ENCODE assay signal across 20 cellular contexts in the genomic region with DNA sequence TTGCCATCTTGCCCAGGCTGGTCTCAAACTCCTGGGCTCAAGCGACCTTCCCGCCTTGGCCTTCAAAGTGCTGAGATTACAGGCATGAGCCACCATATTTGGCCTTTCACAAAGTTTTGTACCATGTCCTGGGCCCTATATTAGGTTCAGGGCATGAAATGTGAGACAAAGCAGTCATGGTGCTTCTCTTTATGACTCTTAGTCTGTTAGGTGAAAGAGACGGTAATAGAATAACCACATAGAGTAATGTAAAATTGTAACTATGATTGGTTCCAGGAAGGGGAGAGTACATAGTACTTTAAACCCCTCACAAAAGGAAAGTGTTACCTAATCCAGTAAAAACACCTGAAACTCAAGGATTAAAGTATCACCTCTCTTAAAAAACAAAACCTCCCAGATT.
DNase-seq lines count a peak whose midpoint lies in the region; ATAC-seq and TF ChIP-seq lines count a peak whose summit lies in the region.
"Had no signal": no experiment of that assay in that cellular context is flagged by ENCODE, and none has a peak within 500 bp of the region (broad histone marks: within the 10 kb centered on the region; RNA-seq: fewer than 3 reads in every experiment).

No MANE protein-coding gene starts in this region.

- no peaks in the 10 kb centered on the region for H4K20me1 ChIP-seq in Karpas-422 (ENCODE audit: insufficient read depth, low read depth, low read length)
- no peaks in the 10 kb centered on the region for H4K20me1 ChIP-seq in neural progenitor cell (ENCODE audit: low read depth)

- H3K36me3 ChIP-seq in effector memory CD4-positive, alpha-beta T cell (ENCODE audit: control insufficient read depth, insufficient read depth, low read length) = no peaks in the 10 kb centered on the region
- H3K36me3 ChIP-seq in Karpas-422 (ENCODE audit: insufficient read depth, low read length) (no peaks in the 10 kb centered on the region), neural progenitor cell (no peaks in the 10 kb centered on the region)

- no peak overlapping the region for H3K4me2 ChIP-seq in Karpas-422 (ENCODE audit: low read depth, low read length, poor library complexity, severe bottlenecking)
- no peak overlapping the region for H3K4me2 ChIP-seq in neural progenitor cell
- H3K4me2 ChIP-seq: A549 had no signal

- peaks cover 12% of the 10 kb centered on the region for H3K4me1 Mint-ChIP-seq in CD14-positive monocyte
- peaks cover 3% of the 10 kb centered on the region for H3K4me1 Mint-ChIP-seq in neural progenitor cell

- no peaks in the 10 kb centered on the region for H3F3A ChIP-seq in neural progenitor cell (ENCODE audit: low read depth)

- H3K4me3 ChIP-seq in effector memory CD4-positive, alpha-beta T cell (ENCODE audit: insufficient read depth, low read depth, low read length, poor library complexity, severe bottlenecking) = no peak overlapping the region
- no peak overlapping the region for H3K4me3 ChIP-seq in Karpas-422 (ENCODE audit: low read length)
- H3K4me3 ChIP-seq in neural progenitor cell = no peak overlapping the region
- H3K4me3 ChIP-seq: A549 had no signal

- H3K27ac ChIP-seq in effector memory CD4-positive, alpha-beta T cell (ENCODE audit: insufficient read depth, low read length, poor library complexity, severe bottlenecking) = no peak overlapping the region
- no peak overlapping the region for H3K27ac ChIP-seq in Karpas-422 (ENCODE audit: low read length)
- H3K27ac ChIP-seq in neural progenitor cell = no peak overlapping the region
- H3K27ac ChIP-seq: A549 had no signal

- H3K9me3 Mint-ChIP-seq in CD14-positive monocyte = no peaks in the 10 kb centered on the region
- H3K9me3 Mint-ChIP-seq in neural progenitor cell = no peaks in the 10 kb centered on the region
- H3K9me3 Mint-ChIP-seq: CD8-positive, alpha-beta T cell had no signal

- H3K79me2 ChIP-seq in Karpas-422 (ENCODE audit: low read length) (no peaks in the 10 kb centered on the region), neural progenitor cell (ENCODE audit: low read depth) (no peaks in the 10 kb centered on the region)

- no peaks in the 10 kb centered on the region; the same call in 1 of the 2 replicates for H3K9me2 ChIP-seq in Karpas-422 (replicated peaks; ENCODE audit: insufficient read depth, low read length)

- intact Hi-C loops in CD14-positive monocyte (cut with micrococcal nuclease) = no loop called here

- peak; percentile 40 for ATAC-seq in GM19452 (IDR thresholded peaks at IDR 0.05; ENCODE audit: unreplicated experiment)
- peak; percentile 48 for ATAC-seq in HG02759 (IDR thresholded peaks at IDR 0.05; ENCODE audit: unreplicated experiment)
- ATAC-seq in HG03432 (IDR thresholded peaks at IDR 0.05; ENCODE audit: unreplicated experiment) = peak; percentile 41
- ATAC-seq: A549; CD8-positive, alpha-beta T cell; HepG2 had no signal

- H3K27me3 Mint-ChIP-seq in CD14-positive monocyte (ENCODE audit: low read depth in 3 of 3) = peaks cover 1 to 5% (median 3%) of the 10 kb centered on the region in 3 donors
- peaks cover 3% of the 10 kb centered on the region for H3K27me3 Mint-ChIP-seq in neural progenitor cell (ENCODE audit: insufficient read depth, low read depth)

- H3K27me3 ChIP-seq in effector memory CD4-positive, alpha-beta T cell (replicated peaks; ENCODE audit: control insufficient read depth, insufficient read depth, low read length, poor library complexity, severe bottlenecking) = no peaks in the 10 kb centered on the region
- H3K27me3 ChIP-seq in Karpas-422 (ENCODE audit: low read length) = no peaks in the 10 kb centered on the region
- no peaks in the 10 kb centered on the region for H3K27me3 ChIP-seq in neural progenitor cell

- TF ChIP-seq CTCF in GM13977 (IDR thresholded peaks at IDR 0.05; ENCODE audit: extremely low read depth, insufficient read depth, missing control alignments) (no peak), CD14-positive monocyte (IDR thresholded peaks at IDR 0.05) (no peak), neural progenitor cell (IDR thresholded peaks at IDR 0.05) (no peak)

- H2AFZ ChIP-seq in Karpas-422 (ENCODE audit: low read length) (no peak overlapping the region), neural progenitor cell (replicated peaks) (no peak overlapping the region)

- in situ Hi-C loops in GM13977 (cut with MboI; ENCODE audit: low pct_unique_long_range_greater_than_20kb, low sequenced_read_pairs, unreplicated experiment) = no loop called here

- DNase-seq in GM13977 (ENCODE audit: low spot score) = peak; percentile 26
- DNase-seq in effector memory CD4-positive, alpha-beta T cell = no peak
- DNase-seq in CD14-positive monocyte (ENCODE audit: low spot score) = no peak
- DNase-seq in Karpas-422 = no peak
- no peak for DNase-seq in neural progenitor cell (ENCODE audit: low spot score)
- DNase-seq: CD8-positive, alpha-beta T cell; DMS53; EL; KBM-7; NCI-H1105 treated with DMSO at 0.1 percent for 48 hours; NCI-H1694; NCI-H2081 treated with DMSO at 0.1 percent for 48 hours; NCI-H446 treated with DMSO at 0.1 percent for 48 hours; Right ventricle myocardium superior; SW 1271 had no signal

- H3K9ac ChIP-seq in Karpas-422 (ENCODE audit: low read length) (no peak overlapping the region), neural progenitor cell (no peak overlapping the region)

- H3K27ac Mint-ChIP-seq in CD14-positive monocyte (no peak overlapping the region), neural progenitor cell (no peak overlapping the region)
- H3K27ac Mint-ChIP-seq: CD8-positive, alpha-beta T cell had no signal

- peaks cover 10% of the 10 kb centered on the region for H3K4me1 ChIP-seq in effector memory CD4-positive, alpha-beta T cell (ENCODE audit: control insufficient read depth, insufficient read depth, low read length, poor library complexity, severe bottlenecking)
- H3K4me1 ChIP-seq in Karpas-422 (ENCODE audit: low read length) (no peaks in the 10 kb centered on the region), neural progenitor cell (no peaks in the 10 kb centered on the region)
- H3K4me1 ChIP-seq: A549 had no signal

- H3K4me3 Mint-ChIP-seq in CD14-positive monocyte (no peak overlapping the region), neural progenitor cell (no peak overlapping the region)
- H3K4me3 Mint-ChIP-seq: CD8-positive, alpha-beta T cell had no signal

- H3K9me3 ChIP-seq in effector memory CD4-positive, alpha-beta T cell (ENCODE audit: control insufficient read depth, low read length) = no peaks in the 10 kb centered on the region
- H3K9me3 ChIP-seq in Karpas-422 (ENCODE audit: low read length) = no peaks in the 10 kb centered on the region
- H3K9me3 ChIP-seq in neural progenitor cell (ENCODE audit: low read depth) = no peaks in the 10 kb centered on the region
- H3K9me3 ChIP-seq: A549 had no signal

- no peaks in the 10 kb centered on the region for H3K36me3 Mint-ChIP-seq in CD14-positive monocyte
- H3K36me3 Mint-ChIP-seq in neural progenitor cell = no peaks in the 10 kb centered on the region
- H3K36me3 Mint-ChIP-seq: CD8-positive, alpha-beta T cell had no signal
